In the genomic region with DNA sequence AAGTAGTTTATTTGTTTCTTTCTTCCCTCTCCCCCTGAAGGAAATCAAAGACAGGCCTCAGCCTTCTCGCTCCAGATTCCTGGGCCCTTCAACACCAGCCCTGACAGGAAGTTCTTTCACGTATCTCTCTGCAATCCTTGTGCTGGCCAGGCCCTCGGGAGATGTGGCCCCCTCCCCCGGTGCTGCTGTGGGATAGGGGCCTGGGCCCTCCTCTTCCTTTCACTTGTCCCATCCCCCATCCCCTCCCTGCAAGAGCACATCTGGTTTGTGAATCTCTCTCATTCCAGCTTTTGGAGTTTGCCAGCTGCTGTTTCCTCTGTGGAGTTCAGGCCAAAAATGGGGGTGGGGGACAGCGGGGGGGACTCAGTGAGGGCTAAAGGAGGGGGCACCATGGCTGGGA, we compare ENCODE assay signal across 13 cellular contexts. TPM values are rescaled to one million over a fixed set of nuclear protein-coding genes. Genes with fewer than 3 reads are reported as not detected.
DNase-seq lines count a peak whose midpoint lies in the region; ATAC-seq and TF ChIP-seq lines count a peak whose summit lies in the region.
"Had no signal": no experiment of that assay in that cellular context is flagged by ENCODE, and none has a peak within 500 bp of the region (broad histone marks: within the 10 kb centered on the region; RNA-seq: fewer than 3 reads in every experiment).

No MANE protein-coding gene starts in this region.

- no peak overlapping the region for H2BK15ac ChIP-seq in H9 (ENCODE audit: low read depth, low read length)

- no peak overlapping the region for H4K91ac ChIP-seq in H9 (ENCODE audit: insufficient read length, low read depth, low read length)

- peaks cover 61 to 66% of the 10 kb centered on the region in 2 experiments for H3K4me1 Mint-ChIP-seq in H9

- no peaks in the 10 kb centered on the region for H3K27me3 Mint-ChIP-seq in H9 (ENCODE audit: low read depth)

- no peak overlapping the region for H2BK12ac ChIP-seq in H9 (ENCODE audit: insufficient read length, low read depth, low read length)

- H3K23me2 ChIP-seq in H9 (ENCODE audit: insufficient read length, low read depth, low read length, poor library complexity, severe bottlenecking), result peaks cover 3% of the 10 kb centered on the region

- peaks cover 6 to 34% (median 22%) of the 10 kb centered on the region in 3 experiments; a peak in 6 of 7 replicates for H3K36me3 Mint-ChIP-seq in H9 (ENCODE audit: insufficient read depth in 1 of 3, low read depth in 3 of 3)

- H3K4me1 ChIP-seq in H9 (ENCODE audit: insufficient read depth, low read length) (peaks cover 27% of the 10 kb centered on the region), colonic mucosa (peaks cover 10% of the 10 kb centered on the region)

- no peak for TF ChIP-seq CTCF in H9 (conservative IDR thresholded peaks at IDR 0.05)
- no peak for TF ChIP-seq CTCF in colonic mucosa (IDR thresholded peaks at IDR 0.05)

- WGBS in H9 (ENCODE audit: extremely low coverage, insufficient read length, low lambda C conversion rate), result no CpG with 5 or more reads among the region's 5 CpGs

- H3K27ac Mint-ChIP-seq in H9, result peak overlapping the region; percentile 93 to 97 (median 94)
- H3K27ac Mint-ChIP-seq: activated T-cell treated with anti-CD3 and anti-CD28 coated beads, Interleukin-2, amount 50 U/mL, for 72 hours had no signal

- H3T11ph ChIP-seq in H9 (ENCODE audit: low read length), result no peak overlapping the region

- H3K23ac ChIP-seq in H9 (ENCODE audit: insufficient read length, low read depth, low read length), result no peak overlapping the region

- intact Hi-C loops in colonic mucosa (cut with DNase I), result no loop called here

- H3K36me3 ChIP-seq in colonic mucosa, result no peaks in the 10 kb centered on the region

- no peak overlapping the region for H3K18ac ChIP-seq in H9 (ENCODE audit: insufficient read length, low read depth, low read length)

- H3K14ac ChIP-seq in H9 (ENCODE audit: insufficient read depth, low read length), result no peak overlapping the region

- no peak overlapping the region for H2AFZ ChIP-seq in H9 (ENCODE audit: low read length)

- no peak overlapping the region for H3K4me2 ChIP-seq in H9 (ENCODE audit: insufficient read depth, insufficient read length, low read length)

- peaks cover 11% of the 10 kb centered on the region for H3K79me1 ChIP-seq in H9 (ENCODE audit: insufficient read depth, low read depth, low read length, poor library complexity, severe bottlenecking)

- DNase-seq in H9 (peak; percentile 70), colonic mucosa (no peak), islet precursor cell (peak; percentile 89), NCI-H2107 (lab: John Stamatoyannopoulos, UW) (no peak)
- no peak for DNase-seq in stimulated activated naive CD4-positive, alpha-beta T cell treated with Interleukin-2 at 50 U/mL for 16 hours (lab: John Stamatoyannopoulos, UW)
- DNase-seq: activated T-cell treated with anti-CD3 and anti-CD28 coated beads, Interleukin-2, amount 50 U/mL, for 72 hours; NCI-H1694; SW 1271 had no signal

- no peak overlapping the region for H2AK5ac ChIP-seq in H9 (ENCODE audit: insufficient read length, low read length)

- H2BK5ac ChIP-seq in H9 (ENCODE audit: insufficient read length, low read length), result no peak overlapping the region

- H3K56ac ChIP-seq in H9 (ENCODE audit: insufficient read length, low read depth, low read length), result no peak overlapping the region

- no peak overlapping the region for H2BK20ac ChIP-seq in H9 (ENCODE audit: low read depth, low read length, poor library complexity, severe bottlenecking)

- peaks cover 21% of the 10 kb centered on the region; the same call in 1 of the 2 replicates for H3K79me2 ChIP-seq in H9 (ENCODE audit: insufficient read depth, low read length)

- H3K9ac ChIP-seq in H9 (ENCODE audit: extremely low read depth, insufficient read length, low read length) (no peak overlapping the region), colonic mucosa (ENCODE audit: low read depth in 2 of 2, low read length in 2 of 2) (peak overlapping the region; percentile 21 to 50)

- H3K27me3 ChIP-seq in H9 (ENCODE audit: insufficient read depth, low read length) (no peaks in the 10 kb centered on the region), colonic mucosa (no peaks in the 10 kb centered on the region)

- H4K20me1 ChIP-seq in H9 (ENCODE audit: control insufficient read depth, insufficient read depth, insufficient read length), result no peaks in the 10 kb centered on the region

- H2BK120ac ChIP-seq in H9 (ENCODE audit: low read depth, low read length, poor library complexity, severe bottlenecking), result no peak overlapping the region

- peak overlapping the region; percentile 34 to 70 for H3K4me3 Mint-ChIP-seq in H9
- H3K4me3 Mint-ChIP-seq: activated T-cell treated with anti-CD3 and anti-CD28 coated beads, Interleukin-2, amount 50 U/mL, for 72 hours had no signal

- H3K9me3 ChIP-seq in H9 (ENCODE audit: control insufficient read depth, low read depth, low read length) (no peaks in the 10 kb centered on the region), colonic mucosa (no peaks in the 10 kb centered on the region)

- H4K5ac ChIP-seq in H9 (ENCODE audit: insufficient read length, low read depth, low read length), result no peak overlapping the region

- no peak for ATAC-seq in GM21367 (IDR thresholded peaks at IDR 0.05; ENCODE audit: unreplicated experiment)
- ATAC-seq in GM18907 (IDR thresholded peaks at IDR 0.05; ENCODE audit: unreplicated experiment), result no peak
- ATAC-seq: activated T-cell treated with anti-CD3 and anti-CD28 coated beads, Interleukin-2, amount 50 U/mL, for 72 hours; naive thymus-derived CD4-positive, alpha-beta T cell had no signal

- H3K4me3 ChIP-seq in colonic mucosa (no peak overlapping the region), skin epidermis (peak overlapping the region in 1 of 7 experiments; percentile 5)

- no peak overlapping the region for H3K27ac ChIP-seq in H9 (ENCODE audit: insufficient read length, low read depth, low read length)
- H3K27ac ChIP-seq in colonic mucosa, result peak overlapping the region; percentile 63
- peak overlapping the region; percentile 34 to 95 (median 71) for H3K27ac ChIP-seq in skin epidermis

- no peaks in the 10 kb centered on the region for H3K9me3 Mint-ChIP-seq in H9
- H3K9me3 Mint-ChIP-seq: activated T-cell treated with anti-CD3 and anti-CD28 coated beads, Interleukin-2, amount 50 U/mL, for 72 hours had no signal

- H4K8ac ChIP-seq in H9 (replicated peaks; ENCODE audit: insufficient read length, low read depth, low read length), result no peak overlapping the region

- H3K4ac ChIP-seq in H9 (ENCODE audit: low read depth, low read length), result no peak overlapping the region

RNA-seq across cellular contexts. Expression of a gene that starts 7.2 kb away (rescaled TPM):
- total RNA-seq in H9 (2021), result 98.4 and 115 TPM in 2 replicates
- total RNA-seq in colonic mucosa, result 100 to 1,000 TPM; 107 to 123 TPM

RNA-seq across cellular contexts. Expression of a gene that starts 11.9 kb away (rescaled TPM):
- total RNA-seq in H9 (2021), result not detected in 2 replicates
- total RNA-seq in colonic mucosa, result not detected
- total RNA-seq: activated T-cell treated with anti-CD3 and anti-CD28 coated beads, Interleukin-2, amount 50 U/mL, for 72 hours; Daoy; naive thymus-derived CD4-positive, alpha-beta T cell had no signal

RNA-seq across cellular contexts. Expression of a gene that starts 24.3 kb away (rescaled TPM):
- total RNA-seq in H9 (2021) (42.9 and 44.4 TPM in 2 replicates), colonic mucosa (100 to 1,000 TPM; 161 to 181 TPM)

RNA-seq across cellular contexts. Expression of a gene that starts 46.6 kb away (rescaled TPM):
- total RNA-seq in H9 (2021) (67.8 and 68.1 TPM in 2 replicates), colonic mucosa (1 to 10 TPM; 4.8 to 7.0 TPM)

RNA-seq across cellular contexts. Expression of a gene that starts 56.9 kb away (rescaled TPM):
- total RNA-seq in H9 (2021) (50.1 and 53.0 TPM in 2 replicates), colonic mucosa (10 to 100 TPM in 1 of 2 donors, 1 to 10 TPM in 1; 7.3 to 21.1 TPM)

Comparison
In these comparisons a context has a peak if more than half of its experiments do, and no peak if none do; other contexts are left out.
1. DNase-seq: peak in H9 (single experiment) and islet precursor cell (single experiment); none in colonic mucosa (single experiment), NCI-H2107 (single experiment) and stimulated activated naive CD4-positive, alpha-beta T cell treated with Interleukin-2 at 50 U/mL for 16 hours (single experiment).